1 cellular context compared by ENCODE assay signal in genomic region chr14:96208739-96209138, GRCh38.
TF ChIP-seq lines count a peak whose summit lies in the region.

No MANE protein-coding gene starts in this region.

TF ChIP-seq in IMR-90, 13 proteins besides CTCF, POLR2A, EP300 and RAD21:
- TF ChIP-seq CHD1 (IDR thresholded peaks at IDR 0.05; ENCODE audit: low read depth, low read length) (no peak), RFX5 (IDR thresholded peaks at IDR 0.05; ENCODE audit: low read depth, low read length) (no peak), SMC3 (IDR thresholded peaks at IDR 0.05; ENCODE audit: low read depth, low read length) (no peak), MAZ (IDR thresholded peaks at IDR 0.05; ENCODE audit: borderline replicate concordance, low read depth, low read length) (no peak), MXI1 (IDR thresholded peaks at IDR 0.05; ENCODE audit: borderline replicate concordance, low read depth, low read length) (no peak), ELK1 (IDR thresholded peaks at IDR 0.05; ENCODE audit: borderline replicate concordance, low read depth, low read length) (no peak), CEBPB (IDR thresholded peaks at IDR 0.05; ENCODE audit: low read depth, low read length) (no peak), RCOR1 (IDR thresholded peaks at IDR 0.05; ENCODE audit: insufficient replicate concordance, low read length) (no peak), BHLHE40 (IDR thresholded peaks at IDR 0.05; ENCODE audit: low read depth, low read length) (no peak), MAFK (IDR thresholded peaks at IDR 0.05; ENCODE audit: low read depth, low read length) (no peak), NFE2L2 (IDR thresholded peaks at IDR 0.05; ENCODE audit: low read depth, low read length) (no peak), FOS (IDR thresholded peaks at IDR 0.05; ENCODE audit: low read depth, low read length) (no peak)
- TF ChIP-seq, protein P1, sequence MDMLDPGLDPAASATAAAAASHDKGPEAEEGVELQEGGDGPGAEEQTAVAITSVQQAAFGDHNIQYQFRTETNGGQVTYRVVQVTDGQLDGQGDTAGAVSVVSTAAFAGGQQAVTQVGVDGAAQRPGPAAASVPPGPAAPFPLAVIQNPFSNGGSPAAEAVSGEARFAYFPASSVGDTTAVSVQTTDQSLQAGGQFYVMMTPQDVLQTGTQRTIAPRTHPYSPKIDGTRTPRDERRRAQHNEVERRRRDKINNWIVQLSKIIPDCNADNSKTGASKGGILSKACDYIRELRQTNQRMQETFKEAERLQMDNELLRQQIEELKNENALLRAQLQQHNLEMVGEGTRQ (IDR thresholded peaks at IDR 0.05; ENCODE audit: low read depth, low read length), result no peak
